In genomic region chr4:78656968-78657445, GRCh38 we compare ENCODE assay signal across 9 cellular contexts.
DNase-seq lines count a peak whose midpoint lies in the region; ATAC-seq, FAIRE-seq and TF ChIP-seq lines count a peak whose summit lies in the region.
"Had no signal": no experiment of that assay in that cellular context is flagged by ENCODE, and none has a peak within 500 bp of the region (broad histone marks: within the 10 kb centered on the region; RNA-seq: fewer than 3 reads in every experiment).

No MANE protein-coding gene starts in this region.

- no peak for TF ChIP-seq CTCF in HL-60 (IDR thresholded peaks at IDR 0.05; ENCODE audit: insufficient read depth, low read length)
- TF ChIP-seq CTCF in vagina (IDR thresholded peaks at IDR 0.05), result no peak

- H3K9me3 Mint-ChIP-seq in activated T-helper 1 cell treated with anti-CD3 and anti-CD28 coated beads, Interleukin-12 subunit alpha, Interleukin-12 subunit beta, Interleukin-2, Interleukin-4 antibody, amounts not matched to agents 30 ng/mL and 10 ng/mL and 1 ng/mL, durations not matched to agents 14 hours and 24 hours and 36 hours, result no peaks in the 10 kb centered on the region
- no peaks in the 10 kb centered on the region for H3K9me3 Mint-ChIP-seq in natural killer cell treated with Interleukin-12 subunit alpha and Interleukin-12 subunit beta and Interleukin-15 and Interleukin-18, amount 100 ng/mL, for 72 hours

- DNase-seq in GM18507 (ENCODE audit: extremely low spot score, insufficient read length, low read depth), result no peak
- peak; percentile 67 to 91 for DNase-seq in HL-60 (ENCODE audit: low read depth in 1 of 2, low spot score in 1 of 2)
- DNase-seq in activated T-helper 1 cell treated with anti-CD3 and anti-CD28 coated beads, Interleukin-12 subunit alpha, Interleukin-12 subunit beta, Interleukin-2, Interleukin-4 antibody, amounts not matched to agents 30 ng/mL and 10 ng/mL and 1 ng/mL, durations not matched to agents 14 hours and 24 hours and 36 hours (ENCODE audit: low spot score), result peak; percentile 24
- no peak for DNase-seq in natural killer cell treated with Interleukin-12 subunit alpha and Interleukin-12 subunit beta and Interleukin-15 and Interleukin-18, amount 100 ng/mL, for 72 hours (ENCODE audit: low spot score)
- DNase-seq in HK-2 (ENCODE audit: unreplicated experiment), result no peak
- no peak for DNase-seq in effector CD8-positive, alpha-beta T cell (lab: John Stamatoyannopoulos, UW)
- DNase-seq in vagina (ENCODE audit: extremely low spot score in 2 of 2), result no peak

- peak; percentile 85 for FAIRE-seq in GM18507 (lab: Jason Lieb, UNC)

- H3K9me3 ChIP-seq in vagina, result no peaks in the 10 kb centered on the region

- peaks cover 21% of the 10 kb centered on the region for H3K4me1 ChIP-seq in vagina

- H3K27me3 ChIP-seq in HL-60 (ENCODE audit: insufficient read depth, poor library complexity, severe bottlenecking) (no peaks in the 10 kb centered on the region), vagina (no peaks in the 10 kb centered on the region)

- intact Hi-C loops in activated T-helper 1 cell treated with anti-CD3 and anti-CD28 coated beads, Interleukin-12 subunit alpha, Interleukin-12 subunit beta, Interleukin-2, Interleukin-4 antibody, amounts not matched to agents 30 ng/mL and 10 ng/mL and 1 ng/mL, durations not matched to agents 14 hours and 24 hours and 36 hours (cut with micrococcal nuclease), result loop anchor here (1.0 to 5.0 kb wide), 14 partner anchors 18 to 1630 kb away; partner anchors contain the start of genes ANTXR2 and MRPL1
- intact Hi-C loops in vagina (cut with DNase I), result no loop called here

- peak overlapping the region; percentile 71 for H3K27ac ChIP-seq in HL-60 (replicated peaks)
- no peak overlapping the region for H3K27ac ChIP-seq in vagina
- H3K27ac ChIP-seq: VCaP had no signal

- peaks cover 61% of the 10 kb centered on the region for H3K4me1 Mint-ChIP-seq in activated T-helper 1 cell treated with anti-CD3 and anti-CD28 coated beads, Interleukin-12 subunit alpha, Interleukin-12 subunit beta, Interleukin-2, Interleukin-4 antibody, amounts not matched to agents 30 ng/mL and 10 ng/mL and 1 ng/mL, durations not matched to agents 14 hours and 24 hours and 36 hours (ENCODE audit: low read depth)
- H3K4me1 Mint-ChIP-seq in natural killer cell treated with Interleukin-12 subunit alpha and Interleukin-12 subunit beta and Interleukin-15 and Interleukin-18, amount 100 ng/mL, for 72 hours (ENCODE audit: low read depth in 2 of 2), result peaks cover 18 to 26% of the 10 kb centered on the region in 2 donors

- H3K4me3 Mint-ChIP-seq in activated T-helper 1 cell treated with anti-CD3 and anti-CD28 coated beads, Interleukin-12 subunit alpha, Interleukin-12 subunit beta, Interleukin-2, Interleukin-4 antibody, amounts not matched to agents 30 ng/mL and 10 ng/mL and 1 ng/mL, durations not matched to agents 14 hours and 24 hours and 36 hours, result peak overlapping the region; percentile 51
- H3K4me3 Mint-ChIP-seq in natural killer cell treated with Interleukin-12 subunit alpha and Interleukin-12 subunit beta and Interleukin-15 and Interleukin-18, amount 100 ng/mL, for 72 hours, result peak overlapping the region; percentile 67

- no peak for TF ChIP-seq POLR2A in vagina (IDR thresholded peaks at IDR 0.05)

- peak overlapping the region; percentile 48 for H3K27ac Mint-ChIP-seq in activated T-helper 1 cell treated with anti-CD3 and anti-CD28 coated beads, Interleukin-12 subunit alpha, Interleukin-12 subunit beta, Interleukin-2, Interleukin-4 antibody, amounts not matched to agents 30 ng/mL and 10 ng/mL and 1 ng/mL, durations not matched to agents 14 hours and 24 hours and 36 hours
- H3K27ac Mint-ChIP-seq in natural killer cell treated with Interleukin-12 subunit alpha and Interleukin-12 subunit beta and Interleukin-15 and Interleukin-18, amount 100 ng/mL, for 72 hours, result peak overlapping the region; percentile 54 to 82

- H3K4me3 ChIP-seq in HL-60 (replicated peaks; ENCODE audit: insufficient read depth, low read length) (no peak overlapping the region; the same call in 1 of the 2 replicates), vagina (no peak overlapping the region)

- peak; percentile 32 to 39 for ATAC-seq in natural killer cell treated with Interleukin-12 subunit alpha and Interleukin-12 subunit beta and Interleukin-15 and Interleukin-18, amount 100 ng/mL, for 72 hours
- no peak for ATAC-seq in HG02763 (IDR thresholded peaks at IDR 0.05; ENCODE audit: unreplicated experiment)

- peaks cover 1% of the 10 kb centered on the region for H3K36me3 Mint-ChIP-seq in activated T-helper 1 cell treated with anti-CD3 and anti-CD28 coated beads, Interleukin-12 subunit alpha, Interleukin-12 subunit beta, Interleukin-2, Interleukin-4 antibody, amounts not matched to agents 30 ng/mL and 10 ng/mL and 1 ng/mL, durations not matched to agents 14 hours and 24 hours and 36 hours (ENCODE audit: low read depth)
- H3K36me3 Mint-ChIP-seq in natural killer cell treated with Interleukin-12 subunit alpha and Interleukin-12 subunit beta and Interleukin-15 and Interleukin-18, amount 100 ng/mL, for 72 hours, result no peaks in the 10 kb centered on the region

- no peaks in the 10 kb centered on the region for H3K27me3 Mint-ChIP-seq in activated T-helper 1 cell treated with anti-CD3 and anti-CD28 coated beads, Interleukin-12 subunit alpha, Interleukin-12 subunit beta, Interleukin-2, Interleukin-4 antibody, amounts not matched to agents 30 ng/mL and 10 ng/mL and 1 ng/mL, durations not matched to agents 14 hours and 24 hours and 36 hours (ENCODE audit: insufficient read depth)
- H3K27me3 Mint-ChIP-seq in natural killer cell treated with Interleukin-12 subunit alpha and Interleukin-12 subunit beta and Interleukin-15 and Interleukin-18, amount 100 ng/mL, for 72 hours, result peaks cover 4 to 7% of the 10 kb centered on the region in 2 donors

- no peaks in the 10 kb centered on the region for H3K36me3 ChIP-seq in vagina

Comparison
In these comparisons a context has a peak if more than half of its experiments do, and no peak if none do; other contexts are left out.
1. DNase-seq: peak in HL-60 (2 of 2) and activated T-helper 1 cell treated with anti-CD3 and anti-CD28 coated beads, Interleukin-12 subunit alpha, Interleukin-12 subunit beta, Interleukin-2, Interleukin-4 antibody, amounts not matched to agents 30 ng/mL and 10 ng/mL and 1 ng/mL, durations not matched to agents 14 hours and 24 hours and 36 hours (single experiment); none in GM18507 (single experiment), natural killer cell treated with Interleukin-12 subunit alpha and Interleukin-12 subunit beta and Interleukin-15 and Interleukin-18, amount 100 ng/mL, for 72 hours (single experiment), HK-2 (single experiment), effector CD8-positive, alpha-beta T cell (single experiment) and vagina (0 of 2).